In the genomic region with DNA sequence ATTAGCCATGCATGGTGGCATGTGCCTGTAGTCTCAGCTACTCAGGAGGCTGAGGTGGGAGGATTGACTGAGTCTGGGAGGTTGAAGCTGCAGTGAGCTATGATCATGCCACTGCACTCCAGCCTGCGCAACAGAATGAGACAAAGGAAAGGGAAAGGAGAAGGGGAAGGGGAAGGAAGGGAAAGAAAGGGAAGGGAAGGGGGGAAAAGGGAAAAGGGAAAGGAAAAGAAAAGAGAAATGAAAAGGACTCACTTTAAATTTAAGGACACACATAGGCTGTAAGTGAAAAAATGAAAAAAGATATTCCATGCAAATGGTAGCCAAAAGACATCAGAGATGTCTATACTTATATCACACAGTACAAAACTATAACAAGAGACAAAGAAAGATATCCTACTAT, we compare ENCODE assay signal across 8 cellular contexts.
"Had no signal": no experiment of that assay in that cellular context is flagged by ENCODE, and none has a peak within 500 bp of the region (broad histone marks: within the 10 kb centered on the region; RNA-seq: fewer than 3 reads in every experiment).

No MANE protein-coding gene starts in this region.

- H3K4me3 ChIP-seq: K562 had no signal

- ATAC-seq: HepG2, K562 had no signal

- H3K27ac ChIP-seq: HL-60, KMS-11 had no signal

- H3K36me3 Mint-ChIP-seq: IgD-negative memory B cell had no signal

- H3K4me1 Mint-ChIP-seq: IgD-negative memory B cell had no signal

- DNase-seq: IMR-90, KBM-7, KG1 had no signal

- H3K27me3 Mint-ChIP-seq: IgD-negative memory B cell had no signal
